25 cellular contexts compared by ENCODE assay signal in genomic region chr1:7592120-7592798, GRCh38.
DNase-seq lines count a peak whose midpoint lies in the region; ATAC-seq, FAIRE-seq and TF ChIP-seq lines count a peak whose summit lies in the region.
"Had no signal": no experiment of that assay in that cellular context is flagged by ENCODE, and none has a peak within 500 bp of the region (broad histone marks: within the 10 kb centered on the region; RNA-seq: fewer than 3 reads in every experiment).

No MANE protein-coding gene starts in this region.

- ATAC-seq in right lobe of liver (no peak), HepG2 (no peak)

- no TSS peak for BruUV-seq in HepG2 (replicated peaks; lab: Mats Ljungman, UMichigan)

- no peak overlapping the region for H3K4me3 ChIP-seq in right lobe of liver
- no peak overlapping the region for H3K4me3 ChIP-seq in HepG2 (replicated peaks in 1 of 3; ENCODE audit: insufficient read depth in 1 of 3, low read depth in 2 of 3, low read length in 3 of 3)
- no peak overlapping the region for H3K4me3 ChIP-seq in spleen
- H3K4me3 ChIP-seq: BLaER1, GM23248, SJCRH30 had no signal

- POLR2A ChIA-PET in HepG2 (lab: Yijun Ruan, JAX): no interaction called here

- H3K4me2 ChIP-seq in HepG2 (ENCODE audit: low read depth, low read length): no peak overlapping the region
- H3K4me2 ChIP-seq: BLaER1 had no signal

- H3K4me1 Mint-ChIP-seq in nephron progenitor cell (peaks cover 36% of the 10 kb centered on the region), progenitor cell of endocrine pancreas (ENCODE audit: low read depth) (peaks cover 7% of the 10 kb centered on the region)
- H3K4me1 Mint-ChIP-seq: CD4-positive, CD25-positive, alpha-beta regulatory T cell had no signal

- H4K20me1 ChIP-seq in HepG2 (ENCODE audit: insufficient read depth, low read length): no peaks in the 10 kb centered on the region
- H4K20me1 ChIP-seq: BLaER1 had no signal

- TF ChIP-seq EP300 in HepG2 (IDR thresholded peaks at IDR 0.05; ENCODE audit: low read depth in 2 of 2, low read length in 2 of 2): no peak
- TF ChIP-seq EP300 in HepG2 (CRISPR knock-in tag; IDR thresholded peaks at IDR 0.05; ENCODE audit: borderline replicate concordance): no peak

- no peak overlapping the region for H3K4me3 Mint-ChIP-seq in nephron progenitor cell
- H3K4me3 Mint-ChIP-seq in progenitor cell of endocrine pancreas (ENCODE audit: low read depth): no peak overlapping the region
- H3K4me3 Mint-ChIP-seq: CD4-positive, CD25-positive, alpha-beta regulatory T cell had no signal

- no peak overlapping the region for H3K9ac ChIP-seq in HepG2 (ENCODE audit: insufficient read depth, low read depth, low read length)
- H3K9ac ChIP-seq: BLaER1, GM23248 had no signal

- H3K9me3 ChIP-seq in right lobe of liver (no peaks in the 10 kb centered on the region), HepG2 (ENCODE audit: low read length) (no peaks in the 10 kb centered on the region), spleen (no peaks in the 10 kb centered on the region)
- H3K9me3 ChIP-seq: BLaER1, SJCRH30 had no signal

- H3K79me2 ChIP-seq in HepG2 (ENCODE audit: insufficient read depth, low read length): no peaks in the 10 kb centered on the region

- H3K27ac Mint-ChIP-seq in nephron progenitor cell: no peak overlapping the region
- no peak overlapping the region for H3K27ac Mint-ChIP-seq in progenitor cell of endocrine pancreas
- H3K27ac Mint-ChIP-seq: CD4-positive, CD25-positive, alpha-beta regulatory T cell had no signal

- peaks cover 26% of the 10 kb centered on the region for H3K27me3 Mint-ChIP-seq in nephron progenitor cell (ENCODE audit: low read depth, poor library complexity)
- H3K27me3 Mint-ChIP-seq in progenitor cell of endocrine pancreas: peaks cover 22% of the 10 kb centered on the region
- H3K27me3 Mint-ChIP-seq: CD4-positive, CD25-positive, alpha-beta regulatory T cell had no signal

- no peaks in the 10 kb centered on the region for H3K36me3 ChIP-seq in right lobe of liver
- no peaks in the 10 kb centered on the region for H3K36me3 ChIP-seq in HepG2 (replicated peaks in 1 of 2; ENCODE audit: control insufficient read depth in 1 of 2, insufficient read depth in 2 of 2, low read length in 2 of 2)
- H3K36me3 ChIP-seq in spleen: no peaks in the 10 kb centered on the region
- H3K36me3 ChIP-seq: BLaER1, SJCRH30 had no signal

- H3K36me3 Mint-ChIP-seq in nephron progenitor cell (ENCODE audit: low read depth) (no peaks in the 10 kb centered on the region), progenitor cell of endocrine pancreas (ENCODE audit: insufficient read depth) (no peaks in the 10 kb centered on the region)
- H3K36me3 Mint-ChIP-seq: CD4-positive, CD25-positive, alpha-beta regulatory T cell had no signal

- no peaks in the 10 kb centered on the region for H3K27me3 ChIP-seq in right lobe of liver
- H3K27me3 ChIP-seq in HepG2 (ENCODE audit: control insufficient read depth in 1 of 2, insufficient read depth in 2 of 2, low read length in 2 of 2): peaks cover 4 to 58% of the 10 kb centered on the region in 2 experiments
- peaks cover 0 to 11% (median 0%) of the 10 kb centered on the region in 7 donors for H3K27me3 ChIP-seq in spleen (replicated peaks in 1 of 7)
- H3K27me3 ChIP-seq: BLaER1 had no signal

- TF ChIP-seq RAD21 in HepG2 (CRISPR knock-in tag; IDR thresholded peaks at IDR 0.05): no peak

- H3K9me3 Mint-ChIP-seq in nephron progenitor cell (no peaks in the 10 kb centered on the region), progenitor cell of endocrine pancreas (ENCODE audit: low read depth) (no peaks in the 10 kb centered on the region)
- H3K9me3 Mint-ChIP-seq: CD4-positive, CD25-positive, alpha-beta regulatory T cell had no signal

- no peak overlapping the region for H2AFZ ChIP-seq in HepG2 (ENCODE audit: low read length)
- H2AFZ ChIP-seq: GM23248 had no signal

- H3K4me1 ChIP-seq in right lobe of liver: no peaks in the 10 kb centered on the region
- no peaks in the 10 kb centered on the region for H3K4me1 ChIP-seq in HepG2 (ENCODE audit: insufficient read depth, low read length)
- no peaks in the 10 kb centered on the region for H3K4me1 ChIP-seq in spleen
- H3K4me1 ChIP-seq: SJCRH30 had no signal

- 90% methylated on average over 3 of the region's 14 CpGs for WGBS in right lobe of liver (ENCODE audit: insufficient coverage, low coverage, low lambda C conversion rate, missing lambda C conversion rate)
- 37% methylated on average over 11 of the region's 14 CpGs for WGBS in HepG2 (ENCODE audit: low lambda C conversion rate)
- 82 to 94% (median 90%) methylated on average over 14 of the region's 14 CpGs for WGBS in spleen, 5 donors

- FAIRE-seq in HepG2 (lab: Jason Lieb, UNC): no peak
- FAIRE-seq: A204.1, GM12892, GM19239, RCC 7860 had no signal

- peak in 2 of 3 donors; percentile 27 for DNase-seq in right lobe of liver
- no peak for DNase-seq in HepG2 (ENCODE audit: low spot score)
- peak; percentile 0 for DNase-seq in nephron progenitor cell
- peak; percentile 41 for DNase-seq in spleen
- DNase-seq in SIG-M5 treated with dmso at 0.1 percent for 504 hours (lab: John Stamatoyannopoulos, UW; ENCODE audit: unreplicated experiment): no peak
- DNase-seq in NCI-H1105 treated with DMSO at 0.1 percent for 48 hours (lab: John Stamatoyannopoulos, UW): no peak
- no peak for DNase-seq in progenitor cell of endocrine pancreas (ENCODE audit: low spot score, unreplicated experiment)
- DNase-seq: CD4-positive, CD25-positive, alpha-beta regulatory T cell; DMS153; DND-41; GM23248; H7; NCI-H1048; NCI-H1417 treated with DMSO at 0.1 percent for 48 hours; NCI-H187 treated with DMSO at 0.1 percent for 48 hours; NCI-H2171 treated with DMSO at 0.1 percent for 48 hours; NCI-H524; NCI-H774; SJCRH30 had no signal

- intact Hi-C loops in right lobe of liver (cut with DNase I): no loop called here
- intact Hi-C loops in HepG2 (cut with micrococcal nuclease; ENCODE audit: unreplicated experiment): no loop called here
- intact Hi-C loops in spleen (cut with DNase I; ENCODE audit: low total_unique reads): no loop called here

- CTCF ChIA-PET in HepG2 (lab: Yijun Ruan, JAX; ENCODE audit: low intra/inter-chr PET ratio, low total read pairs): no interaction called here

- no peak for TF ChIP-seq POLR2A in right lobe of liver (IDR thresholded peaks at IDR 0.05)
- no peak for TF ChIP-seq POLR2A in HepG2 (IDR thresholded peaks at IDR 0.05; ENCODE audit: insufficient read depth in 1 of 2, low read depth in 2 of 2, low read length in 2 of 2)
- TF ChIP-seq POLR2A in spleen (IDR thresholded peaks at IDR 0.05): no peak

- H3K27ac ChIP-seq in right lobe of liver: no peak overlapping the region
- H3K27ac ChIP-seq in HepG2 (ENCODE audit: extremely low read length, insufficient read depth, low read length): no peak overlapping the region
- H3K27ac ChIP-seq in spleen: no peak overlapping the region
- H3K27ac ChIP-seq: BLaER1, GM23248, HL-60, SJCRH30 had no signal

- in situ Hi-C loops in HepG2 (cut with HindIII; ENCODE audit: extremely low pct_ligation_motif_present, low pct_unique_long_range_greater_than_20kb): no loop called here

- no peak for TF ChIP-seq CTCF in right lobe of liver (IDR thresholded peaks at IDR 0.05)
- no peak for TF ChIP-seq CTCF in HepG2 (CRISPR knock-in tag; IDR thresholded peaks at IDR 0.05)
- no peak for TF ChIP-seq CTCF in nephron progenitor cell (IDR thresholded peaks at IDR 0.05)
- no peak for TF ChIP-seq CTCF in spleen (IDR thresholded peaks at IDR 0.05 in 8 of 11, conservative IDR thresholded peaks at IDR 0.05 in 3 of 11)
- no peak for TF ChIP-seq CTCF in progenitor cell of endocrine pancreas (IDR thresholded peaks at IDR 0.05; ENCODE audit: unreplicated experiment)

TF ChIP-seq in HepG2, 621 proteins besides CTCF, POLR2A, EP300 and RAD21 (continues in another document):
- TF ChIP-seq, protein P1, sequence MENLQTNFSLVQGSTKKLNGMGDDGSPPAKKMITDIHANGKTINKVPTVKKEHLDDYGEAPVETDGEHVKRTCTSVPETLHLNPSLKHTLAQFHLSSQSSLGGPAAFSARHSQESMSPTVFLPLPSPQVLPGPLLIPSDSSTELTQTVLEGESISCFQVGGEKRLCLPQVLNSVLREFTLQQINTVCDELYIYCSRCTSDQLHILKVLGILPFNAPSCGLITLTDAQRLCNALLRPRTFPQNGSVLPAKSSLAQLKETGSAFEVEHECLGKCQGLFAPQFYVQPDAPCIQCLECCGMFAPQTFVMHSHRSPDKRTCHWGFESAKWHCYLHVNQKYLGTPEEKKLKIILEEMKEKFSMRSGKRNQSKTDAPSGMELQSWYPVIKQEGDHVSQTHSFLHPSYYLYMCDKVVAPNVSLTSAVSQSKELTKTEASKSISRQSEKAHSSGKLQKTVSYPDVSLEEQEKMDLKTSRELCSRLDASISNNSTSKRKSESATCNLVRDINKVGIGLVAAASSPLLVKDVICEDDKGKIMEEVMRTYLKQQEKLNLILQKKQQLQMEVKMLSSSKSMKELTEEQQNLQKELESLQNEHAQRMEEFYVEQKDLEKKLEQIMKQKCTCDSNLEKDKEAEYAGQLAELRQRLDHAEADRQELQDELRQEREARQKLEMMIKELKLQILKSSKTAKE (CRISPR knock-in tag; IDR thresholded peaks at IDR 0.05; ENCODE audit: borderline replicate concordance): no peak
- TF ChIP-seq RARA (CRISPR knock-in tag; IDR thresholded peaks at IDR 0.05) (no peak), GABPB1 (CRISPR knock-in tag; IDR thresholded peaks at IDR 0.05) (no peak), TBX3 (IDR thresholded peaks at IDR 0.05; ENCODE audit: borderline replicate concordance) (no peak), ZNF780A (CRISPR knock-in tag; IDR thresholded peaks at IDR 0.05) (no peak)
- TF ChIP-seq, protein P2, sequence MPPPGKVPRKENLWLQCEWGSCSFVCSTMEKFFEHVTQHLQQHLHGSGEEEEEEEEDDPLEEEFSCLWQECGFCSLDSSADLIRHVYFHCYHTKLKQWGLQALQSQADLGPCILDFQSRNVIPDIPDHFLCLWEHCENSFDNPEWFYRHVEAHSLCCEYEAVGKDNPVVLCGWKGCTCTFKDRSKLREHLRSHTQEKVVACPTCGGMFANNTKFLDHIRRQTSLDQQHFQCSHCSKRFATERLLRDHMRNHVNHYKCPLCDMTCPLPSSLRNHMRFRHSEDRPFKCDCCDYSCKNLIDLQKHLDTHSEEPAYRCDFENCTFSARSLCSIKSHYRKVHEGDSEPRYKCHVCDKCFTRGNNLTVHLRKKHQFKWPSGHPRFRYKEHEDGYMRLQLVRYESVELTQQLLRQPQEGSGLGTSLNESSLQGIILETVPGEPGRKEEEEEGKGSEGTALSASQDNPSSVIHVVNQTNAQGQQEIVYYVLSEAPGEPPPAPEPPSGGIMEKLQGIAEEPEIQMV (CRISPR knock-in tag; IDR thresholded peaks at IDR 0.05; ENCODE audit: low read depth): no peak

Comparison
In these comparisons a context has a peak if more than half of its experiments do, and no peak if none do; other contexts are left out.
1. DNase-seq: peak in right lobe of liver (2 of 3), nephron progenitor cell (single experiment) and spleen (single experiment); none in HepG2 (single experiment), SIG-M5 treated with dmso at 0.1 percent for 504 hours (single experiment), NCI-H1105 treated with DMSO at 0.1 percent for 48 hours (single experiment) and progenitor cell of endocrine pancreas (single experiment).